ENCODE assay signal across 30 cellular contexts in the genomic region with DNA sequence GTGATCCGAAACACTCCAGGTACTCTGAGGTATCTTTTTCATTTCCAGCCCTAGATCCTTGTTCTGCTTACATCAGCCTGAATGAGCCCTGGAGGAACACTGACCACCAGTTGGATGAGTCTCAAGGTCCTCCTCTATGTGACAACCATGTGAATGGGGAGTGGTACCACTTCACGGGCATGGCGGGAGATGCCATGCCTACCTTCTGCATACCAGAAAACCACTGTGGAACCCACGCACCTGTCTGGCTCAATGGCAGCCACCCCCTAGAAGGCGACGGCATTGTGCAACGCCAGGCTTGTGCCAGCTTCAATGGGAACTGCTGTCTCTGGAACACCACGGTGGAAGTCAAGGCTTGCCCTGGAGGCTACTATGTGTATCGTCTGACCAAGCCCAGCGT. TPM values are rescaled to one million over a fixed set of nuclear protein-coding genes. Genes with fewer than 3 reads are reported as not detected.
DNase-seq lines count a peak whose midpoint lies in the region; ATAC-seq, FAIRE-seq and TF ChIP-seq lines count a peak whose summit lies in the region.
"Had no signal": no experiment of that assay in that cellular context is flagged by ENCODE, and none has a peak within 500 bp of the region (broad histone marks: within the 10 kb centered on the region; RNA-seq: fewer than 3 reads in every experiment).

No MANE protein-coding gene starts in this region.

- H3K36me3 ChIP-seq in HepG2 (replicated peaks in 1 of 2; ENCODE audit: control insufficient read depth in 1 of 2, insufficient read depth in 2 of 2, low read length in 2 of 2) (no peaks in the 10 kb centered on the region), right lobe of liver (no peaks in the 10 kb centered on the region), neuronal stem cell (replicated peaks in 1 of 2; ENCODE audit: control insufficient read depth in 2 of 2, insufficient read depth in 2 of 2, low read length in 2 of 2) (no peaks in the 10 kb centered on the region)
- H3K36me3 ChIP-seq: BE2C, BLaER1 had no signal

- no peak overlapping the region for H4K8ac ChIP-seq in neuronal stem cell (ENCODE audit: low read depth, low read length)

- TF ChIP-seq CTCF in HepG2 (CRISPR knock-in tag; IDR thresholded peaks at IDR 0.05) (no peak), right lobe of liver (IDR thresholded peaks at IDR 0.05) (no peak)

- no peaks in the 10 kb centered on the region; a peak in 1 of 5 replicates for H3K27me3 ChIP-seq in HepG2 (ENCODE audit: control insufficient read depth in 1 of 2, insufficient read depth in 2 of 2, low read length in 2 of 2)
- H3K27me3 ChIP-seq in right lobe of liver, result no peaks in the 10 kb centered on the region
- peaks cover 0 to 5% (median 0%) of the 10 kb centered on the region in 3 experiments for H3K27me3 ChIP-seq in neuronal stem cell (ENCODE audit: control insufficient read depth in 3 of 3, insufficient read depth in 3 of 3, low read depth in 1 of 3, low read length in 3 of 3)
- H3K27me3 ChIP-seq: BE2C, BLaER1 had no signal

- H3K9me3 ChIP-seq in HepG2 (ENCODE audit: low read length) (no peaks in the 10 kb centered on the region), right lobe of liver (no peaks in the 10 kb centered on the region), neuronal stem cell (replicated peaks in 1 of 2; ENCODE audit: control insufficient read depth in 2 of 2, insufficient read depth in 1 of 2, low read depth in 1 of 2, low read length in 2 of 2) (no peaks in the 10 kb centered on the region)
- H3K9me3 ChIP-seq: BE2C, BLaER1 had no signal

- no peak for DNase-seq in HepG2 (ENCODE audit: low spot score)
- DNase-seq in right lobe of liver, result no peak
- no peak for DNase-seq in neuronal stem cell (ENCODE audit: low spot score)
- DNase-seq in T-cell, result no peak
- no peak for DNase-seq in OCI-M2 (lab: John Stamatoyannopoulos, UW; ENCODE audit: unreplicated experiment)
- DNase-seq: 8988T; ACHN; BE2C; C1 segment of cervical spinal cord; CD4-positive, alpha-beta memory T cell; CD4-positive, CD25-positive, alpha-beta regulatory T cell; CD8-positive, alpha-beta memory T cell; COR-L47; DMS 273 treated with DMSO at 0.1 percent for 48 hours; DMS153; DMS53; DMS79; DND-41; EL; GDM1 had no signal

- H3K36me3 Mint-ChIP-seq in T-cell, result no peaks in the 10 kb centered on the region
- H3K36me3 Mint-ChIP-seq: CD14-positive monocyte; CD4-positive, alpha-beta memory T cell; CD4-positive, CD25-positive, alpha-beta regulatory T cell; CD8-positive, alpha-beta memory T cell had no signal

- WGBS in HepG2 (ENCODE audit: low lambda C conversion rate), result 77% methylated on average over 8 of the region's 10 CpGs
- WGBS in right lobe of liver (ENCODE audit: insufficient coverage, low coverage, low lambda C conversion rate, missing lambda C conversion rate), result 86% methylated on average over 1 of the region's 10 CpGs
- WGBS in neuronal stem cell (ENCODE audit: extremely low coverage in 2 of 2, insufficient read length in 2 of 2, insufficient replicate concordance in 1 of 2), 2 donors, result no CpG with 5 or more reads among the region's 10 CpGs

- no peak overlapping the region for H4K91ac ChIP-seq in neuronal stem cell (ENCODE audit: low read depth, low read length, poor library complexity)

- no peaks in the 10 kb centered on the region for H4K20me1 ChIP-seq in HepG2 (ENCODE audit: insufficient read depth, low read length)
- H4K20me1 ChIP-seq: BLaER1 had no signal

- H3K79me1 ChIP-seq in neuronal stem cell (ENCODE audit: low read depth, low read length), result no peaks in the 10 kb centered on the region

- no peak overlapping the region for H3K27ac ChIP-seq in HepG2 (ENCODE audit: extremely low read length, insufficient read depth, low read length)
- H3K27ac ChIP-seq in right lobe of liver, result no peak overlapping the region
- no peak overlapping the region for H3K27ac ChIP-seq in neuronal stem cell (replicated peaks; ENCODE audit: low read length)
- H3K27ac ChIP-seq: BLaER1 had no signal

- H3K4me3 ChIP-seq in HepG2 (replicated peaks in 1 of 3; ENCODE audit: insufficient read depth in 1 of 3, low read depth in 2 of 3, low read length in 3 of 3) (no peak overlapping the region), right lobe of liver (no peak overlapping the region), neuronal stem cell (ENCODE audit: low read length in 2 of 2) (no peak overlapping the region)
- H3K4me3 ChIP-seq: BLaER1, GM12878 had no signal

- H3K4me2 ChIP-seq in HepG2 (ENCODE audit: low read depth, low read length) (no peak overlapping the region), neuronal stem cell (ENCODE audit: insufficient read depth, low read length, poor library complexity, severe bottlenecking) (no peak overlapping the region)
- H3K4me2 ChIP-seq: BLaER1 had no signal

- peaks cover 12 to 18% of the 10 kb centered on the region in 2 donors for H3K27me3 Mint-ChIP-seq in T-cell

- TF ChIP-seq EP300 in HepG2 (IDR thresholded peaks at IDR 0.05; ENCODE audit: low read depth in 2 of 2, low read length in 2 of 2), result no peak
- no peak for TF ChIP-seq EP300 in HepG2 (CRISPR knock-in tag; IDR thresholded peaks at IDR 0.05; ENCODE audit: borderline replicate concordance)

- no peaks in the 10 kb centered on the region for H3K4me1 Mint-ChIP-seq in T-cell
- H3K4me1 Mint-ChIP-seq: CD14-positive monocyte; CD4-positive, alpha-beta memory T cell; CD4-positive, CD25-positive, alpha-beta regulatory T cell; CD8-positive, alpha-beta memory T cell had no signal

- H3K4me3 Mint-ChIP-seq in T-cell, result no peak overlapping the region
- H3K4me3 Mint-ChIP-seq: CD14-positive monocyte; CD4-positive, alpha-beta memory T cell; CD8-positive, alpha-beta memory T cell had no signal

- no peak overlapping the region for H2AK5ac ChIP-seq in neuronal stem cell (ENCODE audit: low read depth, low read length)

- no peak overlapping the region for H2AFZ ChIP-seq in HepG2 (ENCODE audit: low read length)
- H2AFZ ChIP-seq in neuronal stem cell (ENCODE audit: low read length), result no peak overlapping the region

- ATAC-seq in HepG2 (no peak; the same call in 2 of the 3 replicates), right lobe of liver (no peak), T-cell (replicated peaks in 1 of 4) (no peak)
- ATAC-seq: GM12878 had no signal

- H3K4ac ChIP-seq in neuronal stem cell (ENCODE audit: low read length), result no peak overlapping the region

- H3K9ac ChIP-seq in HepG2 (ENCODE audit: insufficient read depth, low read depth, low read length), result no peak overlapping the region
- no peak overlapping the region for H3K9ac ChIP-seq in neuronal stem cell (ENCODE audit: low read depth, low read length, poor library complexity)
- H3K9ac ChIP-seq: BLaER1 had no signal

- H3K18ac ChIP-seq in neuronal stem cell (ENCODE audit: low read length), result no peak overlapping the region

- H3K4me1 ChIP-seq in HepG2 (ENCODE audit: insufficient read depth, low read length) (peaks cover 1% of the 10 kb centered on the region; the same call in 1 of the 2 replicates), right lobe of liver (no peaks in the 10 kb centered on the region), neuronal stem cell (ENCODE audit: control insufficient read depth in 2 of 2, insufficient read depth in 1 of 2, low read depth in 1 of 2, low read length in 2 of 2) (no peaks in the 10 kb centered on the region)
- H3K4me1 ChIP-seq: BE2C, BLaER1 had no signal

- no peak for TF ChIP-seq POLR2A in HepG2 (IDR thresholded peaks at IDR 0.05; ENCODE audit: insufficient read depth in 1 of 2, low read depth in 2 of 2, low read length in 2 of 2)
- TF ChIP-seq POLR2A in right lobe of liver (IDR thresholded peaks at IDR 0.05), result no peak

- in situ Hi-C loops in HepG2 (cut with HindIII; ENCODE audit: extremely low pct_ligation_motif_present, low pct_unique_long_range_greater_than_20kb), result no loop called here

- H2BK120ac ChIP-seq in neuronal stem cell (ENCODE audit: low read depth, low read length), result no peak overlapping the region

- H2BK12ac ChIP-seq in neuronal stem cell (ENCODE audit: low read length), result no peak overlapping the region

- no peaks in the 10 kb centered on the region for H3K79me2 ChIP-seq in HepG2 (ENCODE audit: insufficient read depth, low read length)

- no peak for TF ChIP-seq RAD21 in HepG2 (CRISPR knock-in tag; IDR thresholded peaks at IDR 0.05)

- H3K27ac Mint-ChIP-seq in T-cell, result no peak overlapping the region
- H3K27ac Mint-ChIP-seq: CD4-positive, alpha-beta memory T cell; CD4-positive, CD25-positive, alpha-beta regulatory T cell; CD8-positive, alpha-beta memory T cell had no signal

- FAIRE-seq in HepG2 (lab: Jason Lieb, UNC), result no peak
- FAIRE-seq: A204.1, GM12878, GM12892, GM18507 had no signal

- CTCF ChIA-PET in HepG2 (lab: Yijun Ruan, JAX; ENCODE audit: low intra/inter-chr PET ratio, low total read pairs) (no interaction called here), T-cell (lab: Charles Lee) (no interaction called here)

- H2BK5ac ChIP-seq in neuronal stem cell (ENCODE audit: low read length), result no peak overlapping the region

- no peaks in the 10 kb centered on the region for H3K9me3 Mint-ChIP-seq in T-cell
- H3K9me3 Mint-ChIP-seq: CD4-positive, alpha-beta memory T cell; CD8-positive, alpha-beta memory T cell had no signal

- no TSS peak for BruUV-seq in HepG2 (replicated peaks; lab: Mats Ljungman, UMichigan)

- POLR2A ChIA-PET in HepG2 (lab: Yijun Ruan, JAX) (no interaction called here), T-cell (lab: Charles Lee) (no interaction called here)

- H3K23ac ChIP-seq in neuronal stem cell (ENCODE audit: low read depth, low read length, poor library complexity), result peak overlapping the region; percentile 8

- no peak overlapping the region for H3K14ac ChIP-seq in neuronal stem cell (ENCODE audit: low read length)

- intact Hi-C loops in HepG2 (cut with micrococcal nuclease; ENCODE audit: unreplicated experiment) (no loop called here), right lobe of liver (cut with DNase I) (no loop called here)

- H2BK15ac ChIP-seq in neuronal stem cell (ENCODE audit: low read length), result no peak overlapping the region

RNA-seq across cellular contexts. Expression of gene OIT3, which starts 5.1 kb away (rescaled TPM):
- total RNA-seq in HepG2 (2016; rRNA removed; fragmentation: Illumina TruSeq; extraction: Trizol) (not detected in 2 replicates), right lobe of liver (10 to 100 TPM; 24.4 to 78.2 (median 48.7) TPM), T-cell (not detected)
- not detected in 2 replicates for total RNA-seq in HepG2 (2016; cell fraction: cytosol; rRNA removed; fragmentation: Illumina TruSeq; extraction: Trizol; ENCODE audit: low read depth)
- total RNA-seq in HepG2 (2016; cell fraction: insoluble cytoplasmic fraction; rRNA removed; fragmentation: Illumina TruSeq; extraction: Trizol), result not detected in 2 replicates
- not detected in 2 replicates for total RNA-seq in HepG2 (2016; cell fraction: membrane; rRNA removed; fragmentation: Illumina TruSeq; extraction: Trizol)
- total RNA-seq in HepG2 (2016; cell fraction: nucleus; rRNA removed; fragmentation: Illumina TruSeq; extraction: Trizol), result not detected in 2 replicates
- not detected in 2 replicates for polyA plus RNA-seq in HepG2 (2011; rRNA removed)
- polyA plus RNA-seq in HepG2 (2011; cell fraction: cytosol; rRNA removed), result not detected in 2 replicates
- not detected in 2 replicates for polyA plus RNA-seq in HepG2 (2011; cell fraction: nucleus; rRNA removed)
- 0.52 and 0.79 TPM in 2 replicates for polyA plus RNA-seq in HepG2 (2012)
- polyA plus RNA-seq in HepG2 (2016; cell fraction: cytosol; fragmentation: Illumina TruSeq; extraction: Trizol; ENCODE audit: low read depth), result not detected in 2 replicates
- polyA plus RNA-seq in HepG2 (2016; cell fraction: insoluble cytoplasmic fraction; fragmentation: Illumina TruSeq; extraction: Trizol; ENCODE audit: low read depth), result not detected in 2 replicates
- polyA plus RNA-seq in HepG2 (2016; cell fraction: membrane; fragmentation: Illumina TruSeq; extraction: Trizol; ENCODE audit: low read depth), result not detected in 2 replicates
- not detected in 2 replicates for polyA plus RNA-seq in HepG2 (2016; cell fraction: nucleus; fragmentation: Illumina TruSeq; extraction: Trizol; ENCODE audit: insufficient read depth, low read depth)
- 0.26 and 0.40 TPM in 2 replicates for polyA minus RNA-seq in HepG2 (2011; rRNA and poly(A)+ RNA removed; ENCODE audit: low replicate concordance)
- not detected in 2 replicates for polyA minus RNA-seq in HepG2 (2011; cell fraction: cytosol; rRNA and poly(A)+ RNA removed)
- not detected in 2 replicates for polyA minus RNA-seq in HepG2 (2011; cell fraction: nucleus; rRNA and poly(A)+ RNA removed)
- 0.03 TPM for polyA plus RNA-seq in neuronal stem cell (2013, experiment 1 of 2)
- polyA plus RNA-seq in neuronal stem cell (2013, experiment 2 of 2), result not detected
- total RNA-seq: A673; CD4-positive, CD25-positive, alpha-beta regulatory T cell; CD8-positive, alpha-beta memory T cell; Daoy; G401; GM12878 had no signal
- polyA plus RNA-seq: AG04450; CD14-positive monocyte; CD4-positive, alpha-beta memory T cell; CD4-positive, CD25-positive, alpha-beta regulatory T cell; CD8-positive, alpha-beta memory T cell; GM12878 had no signal

RNA-seq across cellular contexts. Expression of gene PLA2G12B, which starts 56.0 kb away (rescaled TPM):
- 30.1 and 38.0 TPM in 2 replicates for total RNA-seq in HepG2 (2016; rRNA removed; fragmentation: Illumina TruSeq; extraction: Trizol)
- 8.5 and 9.1 TPM in 2 replicates for total RNA-seq in HepG2 (2016; cell fraction: cytosol; rRNA removed; fragmentation: Illumina TruSeq; extraction: Trizol; ENCODE audit: low read depth)
- 31.2 and 38.4 TPM in 2 replicates for total RNA-seq in HepG2 (2016; cell fraction: insoluble cytoplasmic fraction; rRNA removed; fragmentation: Illumina TruSeq; extraction: Trizol)
- total RNA-seq in HepG2 (2016; cell fraction: membrane; rRNA removed; fragmentation: Illumina TruSeq; extraction: Trizol), result 13.4 and 16.1 TPM in 2 replicates
- 30.4 and 30.8 TPM in 2 replicates for total RNA-seq in HepG2 (2016; cell fraction: nucleus; rRNA removed; fragmentation: Illumina TruSeq; extraction: Trizol)
- 7.5 and 7.7 TPM in 2 replicates for polyA plus RNA-seq in HepG2 (2011; rRNA removed)
- 8.2 and 10.1 TPM in 2 replicates for polyA plus RNA-seq in HepG2 (2011; cell fraction: cytosol; rRNA removed)
- 1.8 and 2.8 TPM in 2 replicates for polyA plus RNA-seq in HepG2 (2011; cell fraction: nucleus; rRNA removed)
- 6.9 and 12.8 TPM in 2 replicates for polyA plus RNA-seq in HepG2 (2012)
- polyA plus RNA-seq in HepG2 (2016; cell fraction: cytosol; fragmentation: Illumina TruSeq; extraction: Trizol; ENCODE audit: low read depth), result 3.6 and 5.0 TPM in 2 replicates
- 16.4 and 18.9 TPM in 2 replicates for polyA plus RNA-seq in HepG2 (2016; cell fraction: insoluble cytoplasmic fraction; fragmentation: Illumina TruSeq; extraction: Trizol; ENCODE audit: low read depth)
- 6.2 and 9.2 TPM in 2 replicates for polyA plus RNA-seq in HepG2 (2016; cell fraction: membrane; fragmentation: Illumina TruSeq; extraction: Trizol; ENCODE audit: low read depth)
- 26.9 and 29.2 TPM in 2 replicates for polyA plus RNA-seq in HepG2 (2016; cell fraction: nucleus; fragmentation: Illumina TruSeq; extraction: Trizol; ENCODE audit: insufficient read depth, low read depth)
- 6.8 TPM in 1 of 2 replicates, not detected in the other for polyA minus RNA-seq in HepG2 (2011; rRNA and poly(A)+ RNA removed; ENCODE audit: low replicate concordance)
- polyA minus RNA-seq in HepG2 (2011; cell fraction: cytosol; rRNA and poly(A)+ RNA removed), result 5.2 and 5.9 TPM in 2 replicates
- polyA minus RNA-seq in HepG2 (2011; cell fraction: nucleus; rRNA and poly(A)+ RNA removed), result 2.2 and 3.6 TPM in 2 replicates
- 10 to 100 TPM; 28.7 to 59.8 (median 45.5) TPM for total RNA-seq in right lobe of liver
- 0.22 TPM for polyA plus RNA-seq in neuronal stem cell (2013, experiment 1 of 2)
- 0.24 TPM for polyA plus RNA-seq in neuronal stem cell (2013, experiment 2 of 2)
- total RNA-seq in T-cell, result not detected
- total RNA-seq: A673; CD4-positive, alpha-beta memory T cell; CD4-positive, CD25-positive, alpha-beta regulatory T cell; CD8-positive, alpha-beta memory T cell; Daoy; G401; GM12878 had no signal
- polyA plus RNA-seq: AG04450; CD14-positive monocyte; CD4-positive, alpha-beta memory T cell; CD4-positive, CD25-positive, alpha-beta regulatory T cell; CD8-positive, alpha-beta memory T cell; GM12878 had no signal

Comparison
In these comparisons a context has a peak if more than half of its experiments do, and no peak if none do; other contexts are left out.
1. RNA of gene OIT3, which starts 5.1 kb away (total RNA-seq): 24.4 to 78.2 TPM in right lobe of liver; not detected in T-cell and not detected in HepG2; every median in the first group is over 10 times any median in the second.
2. RNA of gene PLA2G12B, which starts 56.0 kb away (total RNA-seq): 28.7 to 59.8 TPM in right lobe of liver and 8.5 to 38.4 TPM in HepG2; not detected in T-cell; every median in the first group is over 4 times any median in the second.